In the genomic region with DNA sequence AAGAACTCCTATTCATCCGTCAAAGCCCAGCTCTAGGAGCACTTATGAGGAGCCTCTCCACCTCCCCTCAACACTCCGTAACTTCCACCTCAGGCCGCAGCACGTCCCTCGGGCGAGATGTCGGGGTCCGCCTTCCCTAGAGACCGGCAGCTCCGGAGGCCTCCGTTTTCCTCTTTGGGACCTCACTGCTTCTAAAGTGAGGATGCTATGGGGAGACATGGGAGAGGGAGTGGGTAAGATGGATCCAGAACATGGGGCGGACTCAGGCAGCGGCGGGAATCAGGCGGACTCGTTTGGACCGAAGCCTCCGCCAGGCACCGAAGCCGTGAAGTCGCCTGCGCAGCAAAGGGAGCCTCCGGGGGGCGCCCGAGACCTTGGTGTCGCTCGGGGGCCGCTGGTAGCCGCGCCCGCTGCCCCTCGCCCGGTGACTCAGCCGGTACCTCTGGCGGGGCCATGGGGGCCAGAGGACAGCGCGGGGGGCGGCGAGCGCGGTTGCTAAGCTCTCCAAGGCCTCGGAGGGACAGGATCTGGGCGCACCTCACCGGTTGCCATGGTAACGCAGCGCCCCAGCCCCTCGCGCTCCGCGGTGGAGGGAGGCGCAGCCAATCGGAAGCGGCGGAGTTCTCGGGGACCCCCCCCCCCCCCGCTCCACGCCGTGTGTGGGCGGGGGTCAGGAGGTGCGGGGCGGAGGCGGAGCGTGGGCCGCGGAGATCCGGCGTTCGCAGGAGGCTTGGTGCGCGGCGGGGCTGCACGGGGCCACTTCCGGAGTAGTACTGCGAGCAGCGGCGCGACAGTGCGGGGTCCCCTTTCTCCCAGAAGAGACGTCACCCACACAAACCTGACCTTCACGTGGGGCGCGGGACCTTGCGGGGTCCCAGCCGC, we compare ENCODE assay signal across 8 cellular contexts. TPM values are rescaled to one million over a fixed set of nuclear protein-coding genes. Genes with fewer than 3 reads are reported as not detected.
DNase-seq lines count a peak whose midpoint lies in the region; ATAC-seq and TF ChIP-seq lines count a peak whose summit lies in the region.

No MANE protein-coding gene starts in this region.

- in situ Hi-C loops in ACHN (cut with HindIII; ENCODE audit: low pct_ligation_motif_present, low pct_unique_long_range_greater_than_20kb, low sequenced_read_pairs), result no loop called here

- CTCF ChIA-PET in PC-3 (lab: Charles Lee), result interaction anchor here (0.9 to 2.4 kb wide), 3 partner anchors 145 to 191 kb away, joined by 5 to 25 read pairs (median 8); no protein-coding TSS in a partner anchor

- H4K91ac ChIP-seq in neuronal stem cell (ENCODE audit: low read depth, low read length, poor library complexity), result no peak overlapping the region

- no peak overlapping the region for H2BK120ac ChIP-seq in neuronal stem cell (ENCODE audit: low read depth, low read length)

- H3K36me3 ChIP-seq in PC-3 (ENCODE audit: low read depth, low read length), result no peaks in the 10 kb centered on the region
- peaks cover 0 to 6% of the 10 kb centered on the region in 2 donors for H3K36me3 ChIP-seq in neuronal stem cell (replicated peaks in 1 of 2; ENCODE audit: control insufficient read depth in 2 of 2, insufficient read depth in 2 of 2, low read length in 2 of 2)
- peaks cover 4% of the 10 kb centered on the region for H3K36me3 ChIP-seq in thymus (ENCODE audit: control insufficient read depth, insufficient read depth)

- H3K9ac ChIP-seq in PC-3 (ENCODE audit: low read length), result no peak overlapping the region
- H3K9ac ChIP-seq in neuronal stem cell (ENCODE audit: low read depth, low read length, poor library complexity), result peak overlapping the region; percentile 72

- no peak overlapping the region for H3K14ac ChIP-seq in neuronal stem cell (ENCODE audit: low read length)

- TF ChIP-seq CTCF in GM20000 (IDR thresholded peaks at IDR 0.05; ENCODE audit: extremely low read depth, missing control alignments), result peak; percentile 95
- peak; percentile 60 for TF ChIP-seq CTCF in PC-3 (conservative IDR thresholded peaks at IDR 0.05; ENCODE audit: low read depth, low read length)
- TF ChIP-seq CTCF in fibroblast of villous mesenchyme (IDR thresholded peaks at IDR 0.05; ENCODE audit: insufficient read depth, low read depth, low read length), result peak; percentile 64

- no peaks in the 10 kb centered on the region for H3K79me1 ChIP-seq in neuronal stem cell (ENCODE audit: low read depth, low read length)

- ATAC-seq in PC-3, result no peak

- H2AK5ac ChIP-seq in neuronal stem cell (ENCODE audit: low read depth, low read length), result no peak overlapping the region

- POLR2A ChIA-PET in PC-3 (lab: Charles Lee; ENCODE audit: unreplicated experiment), result no interaction called here

- H2AFZ ChIP-seq in PC-3 (ENCODE audit: low read length) (peak overlapping the region; percentile 64), neuronal stem cell (ENCODE audit: low read length) (peak overlapping the region; percentile 82)

- no peaks in the 10 kb centered on the region for H3K79me2 ChIP-seq in PC-3 (ENCODE audit: low read length)

- no peak overlapping the region for H3K4ac ChIP-seq in neuronal stem cell (ENCODE audit: low read length)

- H4K20me1 ChIP-seq in PC-3 (ENCODE audit: low read length), result no peaks in the 10 kb centered on the region

- H3K9me3 ChIP-seq in PC-3 (ENCODE audit: low read length) (no peaks in the 10 kb centered on the region), neuronal stem cell (replicated peaks in 1 of 2; ENCODE audit: control insufficient read depth in 2 of 2, insufficient read depth in 1 of 2, low read depth in 1 of 2, low read length in 2 of 2) (peaks cover 0 to 6% of the 10 kb centered on the region in 2 donors), thymus (ENCODE audit: control insufficient read depth) (peaks cover 1% of the 10 kb centered on the region)

- H3K4me2 ChIP-seq in PC-3 (ENCODE audit: low read length), result peak overlapping the region; percentile 93
- peak overlapping the region; percentile 81 for H3K4me2 ChIP-seq in neuronal stem cell (ENCODE audit: insufficient read depth, low read length, poor library complexity, severe bottlenecking)

- no TSS peak for BruUV-seq in PC-3 (replicated peaks; lab: Mats Ljungman, UMichigan)

- peak overlapping the region; percentile 39 for H3K23ac ChIP-seq in neuronal stem cell (ENCODE audit: low read depth, low read length, poor library complexity)

- no CpG with 5 or more reads among the region's 84 CpGs for WGBS in neuronal stem cell (ENCODE audit: extremely low coverage in 2 of 2, insufficient read length in 2 of 2, insufficient replicate concordance in 1 of 2), 2 donors
- WGBS in thymus, result 3% methylated on average over 84 of the region's 84 CpGs

- no peaks in the 10 kb centered on the region for H3K9me2 ChIP-seq in PC-3 (replicated peaks; ENCODE audit: low read length)

- intact Hi-C loops in PC-3 (cut with micrococcal nuclease), result no loop called here

- no peak overlapping the region for H2BK12ac ChIP-seq in neuronal stem cell (ENCODE audit: low read length)

- H3K4me1 ChIP-seq in PC-3 (ENCODE audit: insufficient read depth, low read length), result peaks cover 11% of the 10 kb centered on the region
- peaks cover 17 to 20% of the 10 kb centered on the region in 2 donors for H3K4me1 ChIP-seq in neuronal stem cell (ENCODE audit: control insufficient read depth in 2 of 2, insufficient read depth in 1 of 2, low read depth in 1 of 2, low read length in 2 of 2)
- H3K4me1 ChIP-seq in thymus (ENCODE audit: control insufficient read depth, insufficient read depth, low read length), result peaks cover 54% of the 10 kb centered on the region

- no peak overlapping the region for H4K8ac ChIP-seq in neuronal stem cell (ENCODE audit: low read depth, low read length)

- no peaks in the 10 kb centered on the region for H3F3A ChIP-seq in PC-3 (ENCODE audit: low read length, unreplicated experiment)

- H2BK5ac ChIP-seq in neuronal stem cell (ENCODE audit: low read length), result no peak overlapping the region

- no peak overlapping the region for H3K27ac ChIP-seq in PC-3 (ENCODE audit: low read length)
- H3K27ac ChIP-seq in neuronal stem cell (replicated peaks; ENCODE audit: low read length), result no peak overlapping the region
- peak overlapping the region; percentile 54 for H3K27ac ChIP-seq in thymus (ENCODE audit: low read depth)

- H3K4me3 ChIP-seq in PC-3 (ENCODE audit: low read length) (peak overlapping the region; percentile 66), fibroblast of villous mesenchyme (ENCODE audit: low read depth, low read length) (peak overlapping the region; percentile 68), neuronal stem cell (ENCODE audit: low read length in 2 of 2) (peak overlapping the region; percentile 37 to 77), thymus (ENCODE audit: low read length) (peak overlapping the region; percentile 36)

- H3K27me3 ChIP-seq in PC-3 (ENCODE audit: low read length) (no peaks in the 10 kb centered on the region), neuronal stem cell (ENCODE audit: control insufficient read depth in 3 of 3, insufficient read depth in 3 of 3, low read depth in 1 of 3, low read length in 3 of 3) (peaks cover 4 to 85% (median 61%) of the 10 kb centered on the region in 3 experiments), thymus (ENCODE audit: control insufficient read depth, insufficient read depth) (peaks cover 90% of the 10 kb centered on the region)

- no peak overlapping the region for H2BK15ac ChIP-seq in neuronal stem cell (ENCODE audit: low read length)

- DNase-seq in ACHN (peak; percentile 76), GM20000 (ENCODE audit: low spot score) (peak; percentile 86), PC-3 (peak; percentile 58), fibroblast of villous mesenchyme (ENCODE audit: low read depth) (peak; percentile 82), neuronal stem cell (ENCODE audit: low spot score) (no peak), LoVo (ENCODE audit: low spot score) (no peak)
- peak; percentile 74 for DNase-seq in activated T-helper 9 cell treated with anti-CD3 and anti-CD28 coated beads, Interleukin-2, amount 50 U/mL, for 16 hours (ENCODE audit: low read depth)

- peak overlapping the region; percentile 53 for H3K18ac ChIP-seq in neuronal stem cell (ENCODE audit: low read length)

RNA-seq across cellular contexts. Expression of a gene that starts 1.3 kb away (rescaled TPM):
- total RNA-seq in PC-3 (2014; rRNA removed) (2.0 and 4.4 TPM in 2 replicates), fibroblast of villous mesenchyme (81.6 and 102 TPM in 2 replicates)
- 0.08 TPM for polyA plus RNA-seq in neuronal stem cell (2013, experiment 1 of 2)
- polyA plus RNA-seq in neuronal stem cell (2013, experiment 2 of 2), result 0.04 TPM
- polyA plus RNA-seq in thymus, result 4.2 TPM

RNA-seq across cellular contexts. Expression of a gene that starts 11.8 kb away (rescaled TPM):
- total RNA-seq in PC-3 (2014; rRNA removed) (45.7 and 58.6 TPM in 2 replicates), fibroblast of villous mesenchyme (48.4 and 61.8 TPM in 2 replicates)
- 13.9 TPM for polyA plus RNA-seq in neuronal stem cell (2013, experiment 1 of 2)
- polyA plus RNA-seq in neuronal stem cell (2013, experiment 2 of 2), result 14.2 TPM
- polyA plus RNA-seq in thymus, result 81.8 TPM

RNA-seq across cellular contexts. Expression of a gene that starts 23.7 kb away (rescaled TPM):
- 47.9 and 57.4 TPM in 2 replicates for total RNA-seq in PC-3 (2014; rRNA removed)
- total RNA-seq in fibroblast of villous mesenchyme, result 45.1 and 58.7 TPM in 2 replicates
- polyA plus RNA-seq in neuronal stem cell (2013, experiment 1 of 2), result 19.6 TPM
- polyA plus RNA-seq in neuronal stem cell (2013, experiment 2 of 2), result 18.0 TPM
- polyA plus RNA-seq in thymus, result 26.4 TPM

RNA-seq across cellular contexts. Expression of a gene that starts 28.5 kb away (rescaled TPM):
- 6.9 and 7.9 TPM in 2 replicates for total RNA-seq in PC-3 (2014; rRNA removed)
- total RNA-seq in fibroblast of villous mesenchyme, result 0.43 TPM in 1 of 2 replicates, not detected in the other
- 4.0 TPM for polyA plus RNA-seq in neuronal stem cell (2013, experiment 1 of 2)
- polyA plus RNA-seq in neuronal stem cell (2013, experiment 2 of 2), result 3.9 TPM
- 0.68 TPM for polyA plus RNA-seq in thymus

Comparison
In these comparisons a context has a peak if more than half of its experiments do, and no peak if none do; other contexts are left out.
1. DNase-seq: peak in ACHN (single experiment), GM20000 (single experiment), PC-3 (single experiment), activated T-helper 9 cell treated with anti-CD3 and anti-CD28 coated beads, Interleukin-2, amount 50 U/mL, for 16 hours (single experiment) and fibroblast of villous mesenchyme (single experiment); none in neuronal stem cell (single experiment) and LoVo (single experiment).
2. RNA of a gene that starts 1.3 kb away (total RNA-seq): 81.6 to 102 TPM in fibroblast of villous mesenchyme; 2.0 to 4.4 TPM in PC-3; every median in the first group is over 10 times any median in the second.
3. Peak in every context shown above with its lines, with median percentiles within 50 percentile points of each other: CTCF ChIP-seq and H3K4me3 ChIP-seq.